1 cellular context compared by ENCODE assay signal in the genomic region with DNA sequence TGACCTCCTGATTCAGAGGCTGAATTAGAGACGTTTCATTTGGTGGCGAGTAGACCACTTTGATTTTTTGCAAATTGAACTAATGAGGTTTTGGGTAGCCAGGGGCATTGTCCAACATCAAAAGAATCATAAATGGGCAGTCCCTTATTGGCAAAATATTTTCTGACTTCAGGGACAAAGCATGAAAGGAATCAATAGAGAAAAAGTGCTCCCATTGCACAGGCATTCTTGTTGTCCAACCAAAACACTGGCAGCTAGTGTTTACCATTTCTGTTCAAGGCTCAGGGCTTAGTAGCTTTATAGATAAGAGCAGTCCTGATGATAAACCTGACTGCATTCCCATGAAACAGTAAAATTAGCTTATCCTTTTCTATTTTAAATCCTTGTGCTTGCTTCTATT.
TF ChIP-seq lines count a peak whose summit lies in the region.

No MANE protein-coding gene starts in this region.

TF ChIP-seq in HepG2, 621 proteins besides CTCF, POLR2A, EP300 and RAD21 (continued from another document and continues in another):
- TF ChIP-seq, protein P1, sequence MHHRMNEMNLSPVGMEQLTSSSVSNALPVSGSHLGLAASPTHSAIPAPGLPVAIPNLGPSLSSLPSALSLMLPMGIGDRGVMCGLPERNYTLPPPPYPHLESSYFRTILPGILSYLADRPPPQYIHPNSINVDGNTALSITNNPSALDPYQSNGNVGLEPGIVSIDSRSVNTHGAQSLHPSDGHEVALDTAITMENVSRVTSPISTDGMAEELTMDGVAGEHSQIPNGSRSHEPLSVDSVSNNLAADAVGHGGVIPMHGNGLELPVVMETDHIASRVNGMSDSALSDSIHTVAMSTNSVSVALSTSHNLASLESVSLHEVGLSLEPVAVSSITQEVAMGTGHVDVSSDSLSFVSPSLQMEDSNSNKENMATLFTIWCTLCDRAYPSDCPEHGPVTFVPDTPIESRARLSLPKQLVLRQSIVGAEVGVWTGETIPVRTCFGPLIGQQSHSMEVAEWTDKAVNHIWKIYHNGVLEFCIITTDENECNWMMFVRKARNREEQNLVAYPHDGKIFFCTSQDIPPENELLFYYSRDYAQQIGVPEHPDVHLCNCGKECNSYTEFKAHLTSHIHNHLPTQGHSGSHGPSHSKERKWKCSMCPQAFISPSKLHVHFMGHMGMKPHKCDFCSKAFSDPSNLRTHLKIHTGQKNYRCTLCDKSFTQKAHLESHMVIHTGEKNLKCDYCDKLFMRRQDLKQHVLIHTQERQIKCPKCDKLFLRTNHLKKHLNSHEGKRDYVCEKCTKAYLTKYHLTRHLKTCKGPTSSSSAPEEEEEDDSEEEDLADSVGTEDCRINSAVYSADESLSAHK (CRISPR knock-in tag; IDR thresholded peaks at IDR 0.05; ENCODE audit: borderline replicate concordance), result no peak
- no peak for TF ChIP-seq KDM1A (CRISPR knock-in tag; IDR thresholded peaks at IDR 0.05)
- no peak for TF ChIP-seq ZNF557 (CRISPR knock-in tag; IDR thresholded peaks at IDR 0.05)
- no peak for TF ChIP-seq ZC3H13 (CRISPR knock-in tag; IDR thresholded peaks at IDR 0.05)
- TF ChIP-seq NCOA2 (CRISPR knock-in tag; IDR thresholded peaks at IDR 0.05), result peak; percentile 86
- TF ChIP-seq ZKSCAN8 (CRISPR knock-in tag; IDR thresholded peaks at IDR 0.05; ENCODE audit: borderline replicate concordance), result no peak
- peak; percentile 38; the same call in 1 of the 2 replicates for TF ChIP-seq NR2F2 (IDR thresholded peaks at IDR 0.05; ENCODE audit: borderline replicate concordance, low read depth)
- 0 out of 2 replicates have a peak, but pooled peaks have one; percentile 25 for TF ChIP-seq RARA (CRISPR knock-in tag; IDR thresholded peaks at IDR 0.05)
- TF ChIP-seq, protein P2, sequence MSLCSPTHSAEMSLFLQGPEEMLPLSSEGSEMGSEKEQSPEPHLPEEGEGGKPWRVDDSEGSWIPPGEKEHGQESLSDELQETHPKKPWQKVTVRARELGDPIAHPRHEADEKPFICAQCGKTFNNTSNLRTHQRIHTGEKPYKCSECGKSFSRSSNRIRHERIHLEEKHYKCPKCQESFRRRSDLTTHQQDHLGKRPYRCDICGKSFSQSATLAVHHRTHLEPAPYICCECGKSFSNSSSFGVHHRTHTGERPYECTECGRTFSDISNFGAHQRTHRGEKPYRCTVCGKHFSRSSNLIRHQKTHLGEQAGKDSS (CRISPR knock-in tag; IDR thresholded peaks at IDR 0.05; ENCODE audit: borderline replicate concordance, low read depth), result peak; percentile 58; the same call in 1 of the 2 replicates
- TF ChIP-seq, protein P3, sequence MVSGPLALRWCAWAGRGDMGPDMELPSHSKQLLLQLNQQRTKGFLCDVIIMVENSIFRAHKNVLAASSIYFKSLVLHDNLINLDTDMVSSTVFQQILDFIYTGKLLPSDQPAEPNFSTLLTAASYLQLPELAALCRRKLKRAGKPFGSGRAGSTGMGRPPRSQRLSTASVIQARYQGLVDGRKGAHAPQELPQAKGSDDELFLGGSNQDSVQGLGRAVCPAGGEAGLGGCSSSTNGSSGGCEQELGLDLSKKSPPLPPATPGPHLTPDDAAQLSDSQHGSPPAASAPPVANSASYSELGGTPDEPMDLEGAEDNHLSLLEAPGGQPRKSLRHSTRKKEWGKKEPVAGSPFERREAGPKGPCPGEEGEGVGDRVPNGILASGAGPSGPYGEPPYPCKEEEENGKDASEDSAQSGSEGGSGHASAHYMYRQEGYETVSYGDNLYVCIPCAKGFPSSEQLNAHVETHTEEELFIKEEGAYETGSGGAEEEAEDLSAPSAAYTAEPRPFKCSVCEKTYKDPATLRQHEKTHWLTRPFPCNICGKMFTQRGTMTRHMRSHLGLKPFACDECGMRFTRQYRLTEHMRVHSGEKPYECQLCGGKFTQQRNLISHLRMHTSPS (CRISPR knock-in tag; IDR thresholded peaks at IDR 0.05; ENCODE audit: low read depth), result peak; percentile 31; the same call in 1 of the 2 replicates
- TF ChIP-seq ZNF230 (CRISPR knock-in tag; IDR thresholded peaks at IDR 0.05), result no peak
- no peak for TF ChIP-seq KLF15 (CRISPR knock-in tag; IDR thresholded peaks at IDR 0.05; ENCODE audit: borderline replicate concordance)
- no peak for TF ChIP-seq HNRNPL (IDR thresholded peaks at IDR 0.05; ENCODE audit: low read depth, low read length)
- TF ChIP-seq ZNF326 (CRISPR knock-in tag; IDR thresholded peaks at IDR 0.05; ENCODE audit: borderline replicate concordance), result no peak
- no peak for TF ChIP-seq SMAD9 (CRISPR knock-in tag; IDR thresholded peaks at IDR 0.05)
- no peak for TF ChIP-seq RELA (CRISPR knock-in tag; IDR thresholded peaks at IDR 0.05)
- TF ChIP-seq ZNF709 (CRISPR knock-in tag; IDR thresholded peaks at IDR 0.05), result no peak
- TF ChIP-seq ZNF337 (CRISPR knock-in tag; IDR thresholded peaks at IDR 0.05; ENCODE audit: borderline replicate concordance, low read depth), result no peak
- TF ChIP-seq, protein P4, sequence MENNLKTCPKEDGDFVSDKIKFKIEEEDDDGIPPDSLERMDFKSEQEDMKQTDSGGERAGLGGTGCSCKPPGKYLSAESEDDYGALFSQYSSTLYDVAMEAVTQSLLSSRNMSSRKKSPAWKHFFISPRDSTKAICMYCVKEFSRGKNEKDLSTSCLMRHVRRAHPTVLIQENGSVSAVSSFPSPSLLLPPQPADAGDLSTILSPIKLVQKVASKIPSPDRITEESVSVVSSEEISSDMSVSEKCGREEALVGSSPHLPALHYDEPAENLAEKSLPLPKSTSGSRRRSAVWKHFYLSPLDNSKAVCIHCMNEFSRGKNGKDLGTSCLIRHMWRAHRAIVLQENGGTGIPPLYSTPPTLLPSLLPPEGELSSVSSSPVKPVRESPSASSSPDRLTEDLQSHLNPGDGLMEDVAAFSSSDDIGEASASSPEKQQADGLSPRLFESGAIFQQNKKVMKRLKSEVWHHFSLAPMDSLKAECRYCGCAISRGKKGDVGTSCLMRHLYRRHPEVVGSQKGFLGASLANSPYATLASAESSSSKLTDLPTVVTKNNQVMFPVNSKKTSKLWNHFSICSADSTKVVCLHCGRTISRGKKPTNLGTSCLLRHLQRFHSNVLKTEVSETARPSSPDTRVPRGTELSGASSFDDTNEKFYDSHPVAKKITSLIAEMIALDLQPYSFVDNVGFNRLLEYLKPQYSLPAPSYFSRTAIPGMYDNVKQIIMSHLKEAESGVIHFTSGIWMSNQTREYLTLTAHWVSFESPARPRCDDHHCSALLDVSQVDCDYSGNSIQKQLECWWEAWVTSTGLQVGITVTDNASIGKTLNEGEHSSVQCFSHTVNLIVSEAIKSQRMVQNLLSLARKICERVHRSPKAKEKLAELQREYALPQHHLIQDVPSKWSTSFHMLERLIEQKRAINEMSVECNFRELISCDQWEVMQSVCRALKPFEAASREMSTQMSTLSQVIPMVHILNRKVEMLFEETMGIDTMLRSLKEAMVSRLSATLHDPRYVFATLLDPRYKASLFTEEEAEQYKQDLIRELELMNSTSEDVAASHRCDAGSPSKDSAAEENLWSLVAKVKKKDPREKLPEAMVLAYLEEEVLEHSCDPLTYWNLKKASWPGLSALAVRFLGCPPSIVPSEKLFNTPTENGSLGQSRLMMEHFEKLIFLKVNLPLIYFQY (CRISPR knock-in tag; IDR thresholded peaks at IDR 0.05; ENCODE audit: borderline replicate concordance), result no peak
- TF ChIP-seq MAFK (conservative IDR thresholded peaks at IDR 0.05 in 1 of 2, IDR thresholded peaks at IDR 0.05 in 1 of 2; ENCODE audit: low read length in 2 of 2), result no peak
- TF ChIP-seq ZEB1 (IDR thresholded peaks at IDR 0.05; ENCODE audit: insufficient replicate concordance, low read depth), result no peak
- peak; percentile 49; the same call in 1 of the 2 replicates for TF ChIP-seq HDAC2 (CRISPR knock-in tag; IDR thresholded peaks at IDR 0.05)
- TF ChIP-seq, protein P5, sequence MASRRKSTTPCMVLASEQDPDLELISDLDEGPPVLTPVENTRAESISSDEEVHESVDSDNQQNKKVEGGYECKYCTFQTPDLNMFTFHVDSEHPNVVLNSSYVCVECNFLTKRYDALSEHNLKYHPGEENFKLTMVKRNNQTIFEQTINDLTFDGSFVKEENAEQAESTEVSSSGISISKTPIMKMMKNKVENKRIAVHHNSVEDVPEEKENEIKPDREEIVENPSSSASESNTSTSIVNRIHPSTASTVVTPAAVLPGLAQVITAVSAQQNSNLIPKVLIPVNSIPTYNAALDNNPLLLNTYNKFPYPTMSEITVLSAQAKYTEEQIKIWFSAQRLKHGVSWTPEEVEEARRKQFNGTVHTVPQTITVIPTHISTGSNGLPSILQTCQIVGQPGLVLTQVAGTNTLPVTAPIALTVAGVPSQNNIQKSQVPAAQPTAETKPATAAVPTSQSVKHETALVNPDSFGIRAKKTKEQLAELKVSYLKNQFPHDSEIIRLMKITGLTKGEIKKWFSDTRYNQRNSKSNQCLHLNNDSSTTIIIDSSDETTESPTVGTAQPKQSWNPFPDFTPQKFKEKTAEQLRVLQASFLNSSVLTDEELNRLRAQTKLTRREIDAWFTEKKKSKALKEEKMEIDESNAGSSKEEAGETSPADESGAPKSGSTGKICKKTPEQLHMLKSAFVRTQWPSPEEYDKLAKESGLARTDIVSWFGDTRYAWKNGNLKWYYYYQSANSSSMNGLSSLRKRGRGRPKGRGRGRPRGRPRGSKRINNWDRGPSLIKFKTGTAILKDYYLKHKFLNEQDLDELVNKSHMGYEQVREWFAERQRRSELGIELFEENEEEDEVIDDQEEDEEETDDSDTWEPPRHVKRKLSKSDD (CRISPR knock-in tag; IDR thresholded peaks at IDR 0.05; ENCODE audit: low read depth), result no peak
- no peak for TF ChIP-seq ZSCAN30 (CRISPR knock-in tag; IDR thresholded peaks at IDR 0.05)
- TF ChIP-seq EED (CRISPR knock-in tag; IDR thresholded peaks at IDR 0.05), result no peak
- TF ChIP-seq ARHGAP35 (CRISPR knock-in tag; IDR thresholded peaks at IDR 0.05; ENCODE audit: borderline replicate concordance), result no peak
- TF ChIP-seq JUND (CRISPR knock-in tag; IDR thresholded peaks at IDR 0.05), result 0 out of 2 replicates have a peak, but pooled peaks have one; percentile 27
- peak; percentile 11; the same call in 1 of the 2 replicates for TF ChIP-seq STAG1 (CRISPR knock-in tag; IDR thresholded peaks at IDR 0.05)
- no peak for TF ChIP-seq ETV5 (CRISPR knock-in tag; IDR thresholded peaks at IDR 0.05; ENCODE audit: borderline replicate concordance)
- TF ChIP-seq ZNF44 (CRISPR knock-in tag; IDR thresholded peaks at IDR 0.05), result no peak
- TF ChIP-seq, protein P6, sequence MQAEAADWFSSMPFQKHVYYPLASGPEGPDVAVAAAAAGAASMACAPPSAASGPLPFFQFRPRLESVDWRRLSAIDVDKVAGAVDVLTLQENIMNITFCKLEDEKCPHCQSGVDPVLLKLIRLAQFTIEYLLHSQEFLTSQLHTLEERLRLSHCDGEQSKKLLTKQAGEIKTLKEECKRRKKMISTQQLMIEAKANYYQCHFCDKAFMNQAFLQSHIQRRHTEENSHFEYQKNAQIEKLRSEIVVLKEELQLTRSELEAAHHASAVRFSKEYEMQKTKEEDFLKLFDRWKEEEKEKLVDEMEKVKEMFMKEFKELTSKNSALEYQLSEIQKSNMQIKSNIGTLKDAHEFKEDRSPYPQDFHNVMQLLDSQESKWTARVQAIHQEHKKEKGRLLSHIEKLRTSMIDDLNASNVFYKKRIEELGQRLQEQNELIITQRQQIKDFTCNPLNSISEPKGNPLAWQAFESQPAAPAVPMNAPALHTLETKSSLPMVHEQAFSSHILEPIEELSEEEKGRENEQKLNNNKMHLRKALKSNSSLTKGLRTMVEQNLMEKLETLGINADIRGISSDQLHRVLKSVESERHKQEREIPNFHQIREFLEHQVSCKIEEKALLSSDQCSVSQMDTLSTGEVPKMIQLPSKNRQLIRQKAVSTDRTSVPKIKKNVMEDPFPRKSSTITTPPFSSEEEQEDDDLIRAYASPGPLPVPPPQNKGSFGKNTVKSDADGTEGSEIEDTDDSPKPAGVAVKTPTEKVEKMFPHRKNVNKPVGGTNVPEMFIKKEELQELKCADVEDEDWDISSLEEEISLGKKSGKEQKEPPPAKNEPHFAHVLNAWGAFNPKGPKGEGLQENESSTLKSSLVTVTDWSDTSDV (CRISPR knock-in tag; IDR thresholded peaks at IDR 0.05), result no peak
- no peak for TF ChIP-seq CAMTA2 (CRISPR knock-in tag; IDR thresholded peaks at IDR 0.05; ENCODE audit: borderline replicate concordance)
- TF ChIP-seq SPEN (CRISPR knock-in tag; IDR thresholded peaks at IDR 0.05; ENCODE audit: low read depth), result no peak
- TF ChIP-seq, protein P7, sequence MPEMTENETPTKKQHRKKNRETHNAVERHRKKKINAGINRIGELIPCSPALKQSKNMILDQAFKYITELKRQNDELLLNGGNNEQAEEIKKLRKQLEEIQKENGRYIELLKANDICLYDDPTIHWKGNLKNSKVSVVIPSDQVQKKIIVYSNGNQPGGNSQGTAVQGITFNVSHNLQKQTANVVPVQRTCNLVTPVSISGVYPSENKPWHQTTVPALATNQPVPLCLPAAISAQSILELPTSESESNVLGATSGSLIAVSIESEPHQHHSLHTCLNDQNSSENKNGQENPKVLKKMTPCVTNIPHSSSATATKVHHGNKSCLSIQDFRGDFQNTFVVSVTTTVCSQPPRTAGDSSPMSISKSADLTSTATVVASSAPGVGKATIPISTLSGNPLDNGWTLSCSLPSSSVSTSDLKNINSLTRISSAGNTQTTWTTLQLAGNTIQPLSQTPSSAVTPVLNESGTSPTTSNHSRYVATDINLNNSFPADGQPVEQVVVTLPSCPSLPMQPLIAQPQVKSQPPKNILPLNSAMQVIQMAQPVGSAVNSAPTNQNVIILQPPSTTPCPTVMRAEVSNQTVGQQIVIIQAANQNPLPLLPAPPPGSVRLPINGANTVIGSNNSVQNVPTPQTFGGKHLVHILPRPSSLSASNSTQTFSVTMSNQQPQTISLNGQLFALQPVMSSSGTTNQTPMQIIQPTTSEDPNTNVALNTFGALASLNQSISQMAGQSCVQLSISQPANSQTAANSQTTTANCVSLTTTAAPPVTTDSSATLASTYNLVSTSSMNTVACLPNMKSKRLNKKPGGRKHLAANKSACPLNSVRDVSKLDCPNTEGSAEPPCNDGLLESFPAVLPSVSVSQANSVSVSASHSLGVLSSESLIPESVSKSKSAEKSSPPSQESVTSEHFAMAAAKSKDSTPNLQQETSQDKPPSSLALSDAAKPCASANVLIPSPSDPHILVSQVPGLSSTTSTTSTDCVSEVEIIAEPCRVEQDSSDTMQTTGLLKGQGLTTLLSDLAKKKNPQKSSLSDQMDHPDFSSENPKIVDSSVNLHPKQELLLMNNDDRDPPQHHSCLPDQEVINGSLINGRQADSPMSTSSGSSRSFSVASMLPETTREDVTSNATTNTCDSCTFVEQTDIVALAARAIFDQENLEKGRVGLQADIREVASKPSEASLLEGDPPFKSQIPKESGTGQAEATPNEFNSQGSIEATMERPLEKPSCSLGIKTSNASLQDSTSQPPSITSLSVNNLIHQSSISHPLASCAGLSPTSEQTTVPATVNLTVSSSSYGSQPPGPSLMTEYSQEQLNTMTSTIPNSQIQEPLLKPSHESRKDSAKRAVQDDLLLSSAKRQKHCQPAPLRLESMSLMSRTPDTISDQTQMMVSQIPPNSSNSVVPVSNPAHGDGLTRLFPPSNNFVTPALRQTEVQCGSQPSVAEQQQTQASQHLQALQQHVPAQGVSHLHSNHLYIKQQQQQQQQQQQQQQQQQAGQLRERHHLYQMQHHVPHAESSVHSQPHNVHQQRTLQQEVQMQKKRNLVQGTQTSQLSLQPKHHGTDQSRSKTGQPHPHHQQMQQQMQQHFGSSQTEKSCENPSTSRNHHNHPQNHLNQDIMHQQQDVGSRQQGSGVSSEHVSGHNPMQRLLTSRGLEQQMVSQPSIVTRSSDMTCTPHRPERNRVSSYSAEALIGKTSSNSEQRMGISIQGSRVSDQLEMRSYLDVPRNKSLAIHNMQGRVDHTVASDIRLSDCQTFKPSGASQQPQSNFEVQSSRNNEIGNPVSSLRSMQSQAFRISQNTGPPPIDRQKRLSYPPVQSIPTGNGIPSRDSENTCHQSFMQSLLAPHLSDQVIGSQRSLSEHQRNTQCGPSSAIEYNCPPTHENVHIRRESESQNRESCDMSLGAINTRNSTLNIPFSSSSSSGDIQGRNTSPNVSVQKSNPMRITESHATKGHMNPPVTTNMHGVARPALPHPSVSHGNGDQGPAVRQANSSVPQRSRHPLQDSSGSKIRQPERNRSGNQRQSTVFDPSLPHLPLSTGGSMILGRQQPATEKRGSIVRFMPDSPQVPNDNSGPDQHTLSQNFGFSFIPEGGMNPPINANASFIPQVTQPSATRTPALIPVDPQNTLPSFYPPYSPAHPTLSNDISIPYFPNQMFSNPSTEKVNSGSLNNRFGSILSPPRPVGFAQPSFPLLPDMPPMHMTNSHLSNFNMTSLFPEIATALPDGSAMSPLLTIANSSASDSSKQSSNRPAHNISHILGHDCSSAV (CRISPR knock-in tag; IDR thresholded peaks at IDR 0.05; ENCODE audit: borderline replicate concordance), result no peak
